ENCODE assay signal across 8 cellular contexts in genomic region chr15:98904466-98905048, GRCh38.
A peak's percentile ranks its signal among the peaks of the same experiment; 100 is the strongest.
DNase-seq lines count a peak whose midpoint lies in the region; ATAC-seq, FAIRE-seq and TF ChIP-seq lines count a peak whose summit lies in the region.

No MANE protein-coding gene starts in this region.

- no peak overlapping the region for H3K4me2 ChIP-seq in astrocyte (ENCODE audit: low read length)

- CTCF ChIA-PET in activated naive CD4-positive, alpha-beta T cell treated with anti-CD3 and anti-CD28 coated beads for 36 hours (lab: Charles Lee), result interaction anchor here (0.6 to 1.1 kb wide), 6 partner anchors 20 to 351 kb away, joined by 3 to 4 read pairs (median 3); no protein-coding TSS in a partner anchor

- H3K4me1 ChIP-seq in astrocyte (ENCODE audit: insufficient read depth, low read length) (peaks cover 67% of the 10 kb centered on the region), transverse colon (peaks cover 0 to 11% (median 8%) of the 10 kb centered on the region in 4 donors)

- H3K4me3 ChIP-seq in astrocyte (ENCODE audit: insufficient read depth, low read depth, low read length) (no peak overlapping the region), transverse colon (no peak overlapping the region)

- no peaks in the 10 kb centered on the region for H3K9me3 ChIP-seq in astrocyte (ENCODE audit: insufficient read depth, low read depth, low read length)
- no peaks in the 10 kb centered on the region for H3K9me3 ChIP-seq in transverse colon

- H4K20me1 ChIP-seq in astrocyte (ENCODE audit: insufficient read depth, low read length), result no peaks in the 10 kb centered on the region

- TF ChIP-seq EP300 in transverse colon (IDR thresholded peaks at IDR 0.05; ENCODE audit: low read depth), result no peak

- ATAC-seq in HG03354 (IDR thresholded peaks at IDR 0.05; ENCODE audit: poor library complexity, severe bottlenecking, unreplicated experiment), result no peak
- no peak for ATAC-seq in activated T-helper 17 cell treated with anti-CD3 and anti-CD28 coated beads, Interleukin-2, amount 50 U/mL, for 72 hours (replicated peaks)

- no peak overlapping the region for H2AFZ ChIP-seq in astrocyte (ENCODE audit: low read depth, low read length)

- peak overlapping the region; percentile 38 for H3K9ac ChIP-seq in astrocyte (ENCODE audit: low read length)

- 24% methylated on average over 4 of the region's 4 CpGs; no CpG with 5 or more reads in 1 of the 2 donors for WGBS in transverse colon (ENCODE audit: low coverage in 1 of 2), 2 donors

- in situ Hi-C loops in transverse colon (cut with MboI; ENCODE audit: low pct_ligation_motif_present in 1 of 4, low pct_unique_long_range_greater_than_20kb in 1 of 4, low sequenced_read_pairs in 3 of 4), result no loop called here

- peak overlapping the region; percentile 92 for H3K27ac ChIP-seq in astrocyte (ENCODE audit: low read depth, low read length)
- H3K27ac ChIP-seq in transverse colon, result no peak overlapping the region

- H3K36me3 ChIP-seq in astrocyte (ENCODE audit: insufficient read depth, low read length), result peaks cover 8% of the 10 kb centered on the region
- H3K36me3 ChIP-seq in transverse colon, result no peaks in the 10 kb centered on the region

- DNase-seq in activated naive CD4-positive, alpha-beta T cell treated with anti-CD3 and anti-CD28 coated beads for 36 hours, result peak; percentile 36
- no peak for DNase-seq in activated naive CD4-positive, alpha-beta T cell (lab: John Stamatoyannopoulos, UW)
- DNase-seq in NCI-H2196 (lab: John Stamatoyannopoulos, UW; ENCODE audit: unreplicated experiment), result peak; percentile 30
- peak; percentile 51 for DNase-seq in astrocyte (ENCODE audit: low read depth)
- DNase-seq in inferior parietal cortex (ENCODE audit: extremely low spot score), result peak; percentile 80
- peak; percentile 22 for DNase-seq in transverse colon

- H3K27me3 Mint-ChIP-seq in activated naive CD4-positive, alpha-beta T cell treated with anti-CD3 and anti-CD28 coated beads for 36 hours (ENCODE audit: low read depth), result no peaks in the 10 kb centered on the region
- no peaks in the 10 kb centered on the region for H3K27me3 Mint-ChIP-seq in astrocyte (ENCODE audit: low read depth, unreplicated experiment)
- peaks cover 4% of the 10 kb centered on the region for H3K27me3 Mint-ChIP-seq in activated T-helper 17 cell treated with anti-CD3 and anti-CD28 coated beads, Interleukin-2, amount 50 U/mL, for 72 hours

- H3K27me3 ChIP-seq in astrocyte (ENCODE audit: insufficient read depth, low read length), result no peaks in the 10 kb centered on the region
- H3K27me3 ChIP-seq in transverse colon, result no peaks in the 10 kb centered on the region

- H3K79me2 ChIP-seq in astrocyte (ENCODE audit: insufficient read depth, low read length), result peaks cover 70% of the 10 kb centered on the region

- H3K4me3 Mint-ChIP-seq in activated naive CD4-positive, alpha-beta T cell treated with anti-CD3 and anti-CD28 coated beads for 36 hours, result no peak overlapping the region
- no peak overlapping the region for H3K4me3 Mint-ChIP-seq in astrocyte (ENCODE audit: unreplicated experiment)
- H3K4me3 Mint-ChIP-seq in activated T-helper 17 cell treated with anti-CD3 and anti-CD28 coated beads, Interleukin-2, amount 50 U/mL, for 72 hours, result no peak overlapping the region

- TF ChIP-seq CTCF in astrocyte (IDR thresholded peaks at IDR 0.05; ENCODE audit: insufficient read depth, low read depth, low read length) (peak; percentile 68), transverse colon (IDR thresholded peaks at IDR 0.05) (peak; percentile 19 to 37 (median 24))

- no peaks in the 10 kb centered on the region for H3K9me3 Mint-ChIP-seq in activated naive CD4-positive, alpha-beta T cell treated with anti-CD3 and anti-CD28 coated beads for 36 hours
- H3K9me3 Mint-ChIP-seq in astrocyte (ENCODE audit: unreplicated experiment), result no peaks in the 10 kb centered on the region
- H3K9me3 Mint-ChIP-seq in activated T-helper 17 cell treated with anti-CD3 and anti-CD28 coated beads, Interleukin-2, amount 50 U/mL, for 72 hours, result no peaks in the 10 kb centered on the region

- peaks cover 15% of the 10 kb centered on the region for H3K36me3 Mint-ChIP-seq in activated naive CD4-positive, alpha-beta T cell treated with anti-CD3 and anti-CD28 coated beads for 36 hours (ENCODE audit: low read depth)
- peaks cover 19% of the 10 kb centered on the region for H3K36me3 Mint-ChIP-seq in astrocyte (ENCODE audit: low read depth, unreplicated experiment)
- peaks cover 15% of the 10 kb centered on the region for H3K36me3 Mint-ChIP-seq in activated T-helper 17 cell treated with anti-CD3 and anti-CD28 coated beads, Interleukin-2, amount 50 U/mL, for 72 hours (ENCODE audit: low read depth)

- no peak overlapping the region for H3K27ac Mint-ChIP-seq in activated naive CD4-positive, alpha-beta T cell treated with anti-CD3 and anti-CD28 coated beads for 36 hours
- peak overlapping the region; percentile 99 for H3K27ac Mint-ChIP-seq in astrocyte (ENCODE audit: unreplicated experiment)
- no peak overlapping the region for H3K27ac Mint-ChIP-seq in activated T-helper 17 cell treated with anti-CD3 and anti-CD28 coated beads, Interleukin-2, amount 50 U/mL, for 72 hours

- peaks cover 14% of the 10 kb centered on the region for H3K4me1 Mint-ChIP-seq in activated naive CD4-positive, alpha-beta T cell treated with anti-CD3 and anti-CD28 coated beads for 36 hours (ENCODE audit: low read depth)
- peaks cover 74% of the 10 kb centered on the region for H3K4me1 Mint-ChIP-seq in astrocyte (ENCODE audit: low read depth, unreplicated experiment)
- peaks cover 14% of the 10 kb centered on the region for H3K4me1 Mint-ChIP-seq in activated T-helper 17 cell treated with anti-CD3 and anti-CD28 coated beads, Interleukin-2, amount 50 U/mL, for 72 hours

- no peak for FAIRE-seq in astrocyte (lab: Jason Lieb, UNC)

- intact Hi-C loops in activated naive CD4-positive, alpha-beta T cell treated with anti-CD3 and anti-CD28 coated beads for 36 hours (cut with micrococcal nuclease), result loop anchor here (1.0 to 5.0 kb wide), 2 partner anchors 387 to 462 kb away; no protein-coding TSS in a partner anchor
- intact Hi-C loops in transverse colon (cut with DNase I; ENCODE audit: low total_unique reads), result no loop called here

- TF ChIP-seq POLR2A in transverse colon (IDR thresholded peaks at IDR 0.05), result no peak

Comparison
In these comparisons a context has a peak if more than half of its experiments do, and no peak if none do; other contexts are left out.
1. DNase-seq: peak in activated naive CD4-positive, alpha-beta T cell treated with anti-CD3 and anti-CD28 coated beads for 36 hours (single experiment), NCI-H2196 (single experiment), astrocyte (single experiment), inferior parietal cortex (single experiment) and transverse colon (single experiment); none in activated naive CD4-positive, alpha-beta T cell (0 of 4).